ENCODE assay signal across 1 cellular context in genomic region chr16:58629681-58630640, GRCh38.
TF ChIP-seq lines count a peak whose summit lies in the region.

Gene CNOT1, minus strand, starts transcription at chr16:58629826. Its CDS starts 30,489 bp downstream, at chr16:58599337.

TF ChIP-seq in H1, 55 proteins besides CTCF, POLR2A, EP300 and RAD21 (continued from another document):
- TF ChIP-seq, protein P1, sequence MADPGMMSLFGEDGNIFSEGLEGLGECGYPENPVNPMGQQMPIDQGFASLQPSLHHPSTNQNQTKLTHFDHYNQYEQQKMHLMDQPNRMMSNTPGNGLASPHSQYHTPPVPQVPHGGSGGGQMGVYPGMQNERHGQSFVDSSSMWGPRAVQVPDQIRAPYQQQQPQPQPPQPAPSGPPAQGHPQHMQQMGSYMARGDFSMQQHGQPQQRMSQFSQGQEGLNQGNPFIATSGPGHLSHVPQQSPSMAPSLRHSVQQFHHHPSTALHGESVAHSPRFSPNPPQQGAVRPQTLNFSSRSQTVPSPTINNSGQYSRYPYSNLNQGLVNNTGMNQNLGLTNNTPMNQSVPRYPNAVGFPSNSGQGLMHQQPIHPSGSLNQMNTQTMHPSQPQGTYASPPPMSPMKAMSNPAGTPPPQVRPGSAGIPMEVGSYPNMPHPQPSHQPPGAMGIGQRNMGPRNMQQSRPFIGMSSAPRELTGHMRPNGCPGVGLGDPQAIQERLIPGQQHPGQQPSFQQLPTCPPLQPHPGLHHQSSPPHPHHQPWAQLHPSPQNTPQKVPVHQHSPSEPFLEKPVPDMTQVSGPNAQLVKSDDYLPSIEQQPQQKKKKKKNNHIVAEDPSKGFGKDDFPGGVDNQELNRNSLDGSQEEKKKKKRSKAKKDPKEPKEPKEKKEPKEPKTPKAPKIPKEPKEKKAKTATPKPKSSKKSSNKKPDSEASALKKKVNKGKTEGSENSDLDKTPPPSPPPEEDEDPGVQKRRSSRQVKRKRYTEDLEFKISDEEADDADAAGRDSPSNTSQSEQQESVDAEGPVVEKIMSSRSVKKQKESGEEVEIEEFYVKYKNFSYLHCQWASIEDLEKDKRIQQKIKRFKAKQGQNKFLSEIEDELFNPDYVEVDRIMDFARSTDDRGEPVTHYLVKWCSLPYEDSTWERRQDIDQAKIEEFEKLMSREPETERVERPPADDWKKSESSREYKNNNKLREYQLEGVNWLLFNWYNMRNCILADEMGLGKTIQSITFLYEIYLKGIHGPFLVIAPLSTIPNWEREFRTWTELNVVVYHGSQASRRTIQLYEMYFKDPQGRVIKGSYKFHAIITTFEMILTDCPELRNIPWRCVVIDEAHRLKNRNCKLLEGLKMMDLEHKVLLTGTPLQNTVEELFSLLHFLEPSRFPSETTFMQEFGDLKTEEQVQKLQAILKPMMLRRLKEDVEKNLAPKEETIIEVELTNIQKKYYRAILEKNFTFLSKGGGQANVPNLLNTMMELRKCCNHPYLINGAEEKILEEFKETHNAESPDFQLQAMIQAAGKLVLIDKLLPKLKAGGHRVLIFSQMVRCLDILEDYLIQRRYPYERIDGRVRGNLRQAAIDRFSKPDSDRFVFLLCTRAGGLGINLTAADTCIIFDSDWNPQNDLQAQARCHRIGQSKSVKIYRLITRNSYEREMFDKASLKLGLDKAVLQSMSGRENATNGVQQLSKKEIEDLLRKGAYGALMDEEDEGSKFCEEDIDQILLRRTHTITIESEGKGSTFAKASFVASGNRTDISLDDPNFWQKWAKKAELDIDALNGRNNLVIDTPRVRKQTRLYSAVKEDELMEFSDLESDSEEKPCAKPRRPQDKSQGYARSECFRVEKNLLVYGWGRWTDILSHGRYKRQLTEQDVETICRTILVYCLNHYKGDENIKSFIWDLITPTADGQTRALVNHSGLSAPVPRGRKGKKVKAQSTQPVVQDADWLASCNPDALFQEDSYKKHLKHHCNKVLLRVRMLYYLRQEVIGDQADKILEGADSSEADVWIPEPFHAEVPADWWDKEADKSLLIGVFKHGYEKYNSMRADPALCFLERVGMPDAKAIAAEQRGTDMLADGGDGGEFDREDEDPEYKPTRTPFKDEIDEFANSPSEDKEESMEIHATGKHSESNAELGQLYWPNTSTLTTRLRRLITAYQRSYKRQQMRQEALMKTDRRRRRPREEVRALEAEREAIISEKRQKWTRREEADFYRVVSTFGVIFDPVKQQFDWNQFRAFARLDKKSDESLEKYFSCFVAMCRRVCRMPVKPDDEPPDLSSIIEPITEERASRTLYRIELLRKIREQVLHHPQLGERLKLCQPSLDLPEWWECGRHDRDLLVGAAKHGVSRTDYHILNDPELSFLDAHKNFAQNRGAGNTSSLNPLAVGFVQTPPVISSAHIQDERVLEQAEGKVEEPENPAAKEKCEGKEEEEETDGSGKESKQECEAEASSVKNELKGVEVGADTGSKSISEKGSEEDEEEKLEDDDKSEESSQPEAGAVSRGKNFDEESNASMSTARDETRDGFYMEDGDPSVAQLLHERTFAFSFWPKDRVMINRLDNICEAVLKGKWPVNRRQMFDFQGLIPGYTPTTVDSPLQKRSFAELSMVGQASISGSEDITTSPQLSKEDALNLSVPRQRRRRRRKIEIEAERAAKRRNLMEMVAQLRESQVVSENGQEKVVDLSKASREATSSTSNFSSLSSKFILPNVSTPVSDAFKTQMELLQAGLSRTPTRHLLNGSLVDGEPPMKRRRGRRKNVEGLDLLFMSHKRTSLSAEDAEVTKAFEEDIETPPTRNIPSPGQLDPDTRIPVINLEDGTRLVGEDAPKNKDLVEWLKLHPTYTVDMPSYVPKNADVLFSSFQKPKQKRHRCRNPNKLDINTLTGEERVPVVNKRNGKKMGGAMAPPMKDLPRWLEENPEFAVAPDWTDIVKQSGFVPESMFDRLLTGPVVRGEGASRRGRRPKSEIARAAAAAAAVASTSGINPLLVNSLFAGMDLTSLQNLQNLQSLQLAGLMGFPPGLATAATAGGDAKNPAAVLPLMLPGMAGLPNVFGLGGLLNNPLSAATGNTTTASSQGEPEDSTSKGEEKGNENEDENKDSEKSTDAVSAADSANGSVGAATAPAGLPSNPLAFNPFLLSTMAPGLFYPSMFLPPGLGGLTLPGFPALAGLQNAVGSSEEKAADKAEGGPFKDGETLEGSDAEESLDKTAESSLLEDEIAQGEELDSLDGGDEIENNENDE (IDR thresholded peaks at IDR 0.05; ENCODE audit: insufficient replicate concordance, low read length): no peak
- TF ChIP-seq YY1 (IDR thresholded peaks at IDR 0.05; ENCODE audit: low read depth, low read length): peak; percentile 96
- no peak for TF ChIP-seq POU5F1 (IDR thresholded peaks at IDR 0.05; ENCODE audit: low read depth, low read length)
- TF ChIP-seq GABPA (IDR thresholded peaks at IDR 0.05; ENCODE audit: borderline replicate concordance, insufficient read depth, low read length): no peak
- TF ChIP-seq SAP30 (IDR thresholded peaks at IDR 0.05; ENCODE audit: insufficient read depth, insufficient replicate concordance, low read length): peak; percentile 54
- TF ChIP-seq TEAD4 (IDR thresholded peaks at IDR 0.05; ENCODE audit: low read depth, low read length): no peak
- TF ChIP-seq KDM1A (IDR thresholded peaks at IDR 0.05; ENCODE audit: borderline replicate concordance, low read length): no peak
- TF ChIP-seq SUZ12 (IDR thresholded peaks at IDR 0.05; ENCODE audit: low read length): no peak
- peak; percentile 72 for TF ChIP-seq TAF7 (optimal IDR thresholded peaks at IDR 0.05; ENCODE audit: borderline replicate concordance, low read depth, low read length)
- TF ChIP-seq SP4 (IDR thresholded peaks at IDR 0.05; ENCODE audit: low read length): no peak
- TF ChIP-seq CREB1 (IDR thresholded peaks at IDR 0.05): peak; percentile 98
- TF ChIP-seq ZNF274 (IDR thresholded peaks at IDR 0.05; ENCODE audit: borderline replicate concordance, extremely low read depth, low read length): no peak
- TF ChIP-seq SIRT6 (IDR thresholded peaks at IDR 0.05; ENCODE audit: low read length): no peak
- TF ChIP-seq BACH1 (IDR thresholded peaks at IDR 0.05; ENCODE audit: low read length): no peak
- TF ChIP-seq, protein P2, sequence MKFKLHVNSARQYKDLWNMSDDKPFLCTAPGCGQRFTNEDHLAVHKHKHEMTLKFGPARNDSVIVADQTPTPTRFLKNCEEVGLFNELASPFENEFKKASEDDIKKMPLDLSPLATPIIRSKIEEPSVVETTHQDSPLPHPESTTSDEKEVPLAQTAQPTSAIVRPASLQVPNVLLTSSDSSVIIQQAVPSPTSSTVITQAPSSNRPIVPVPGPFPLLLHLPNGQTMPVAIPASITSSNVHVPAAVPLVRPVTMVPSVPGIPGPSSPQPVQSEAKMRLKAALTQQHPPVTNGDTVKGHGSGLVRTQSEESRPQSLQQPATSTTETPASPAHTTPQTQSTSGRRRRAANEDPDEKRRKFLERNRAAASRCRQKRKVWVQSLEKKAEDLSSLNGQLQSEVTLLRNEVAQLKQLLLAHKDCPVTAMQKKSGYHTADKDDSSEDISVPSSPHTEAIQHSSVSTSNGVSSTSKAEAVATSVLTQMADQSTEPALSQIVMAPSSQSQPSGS (IDR thresholded peaks at IDR 0.05; ENCODE audit: low read length): peak; percentile 67
- peak; percentile 70 for TF ChIP-seq KDM4A (IDR thresholded peaks at IDR 0.05; ENCODE audit: low read depth, low read length, severe bottlenecking)
- TF ChIP-seq EZH2 (IDR thresholded peaks at IDR 0.05; ENCODE audit: low read depth, low read length, severe bottlenecking): no peak
- TF ChIP-seq CHD2 (IDR thresholded peaks at IDR 0.05; ENCODE audit: low read length): peak; percentile 95
- TF ChIP-seq SIX5 (IDR thresholded peaks at IDR 0.05; ENCODE audit: low read depth, low read length): peak; percentile 97
- TF ChIP-seq NANOG (IDR thresholded peaks at IDR 0.05; ENCODE audit: insufficient read depth, low read depth, low read length, poor library complexity, severe bottlenecking): no peak
- TF ChIP-seq CTBP2 (IDR thresholded peaks at IDR 0.05; ENCODE audit: borderline replicate concordance, insufficient read depth, insufficient read length, low read length): no peak
- TF ChIP-seq JUND (IDR thresholded peaks at IDR 0.05; ENCODE audit: low read length): no peak
- TF ChIP-seq MAFK (IDR thresholded peaks at IDR 0.05; ENCODE audit: low read depth, low read length): 0 out of 2 replicates have a peak, but pooled peaks have one; percentile 16
- no peak for TF ChIP-seq BRCA1 (IDR thresholded peaks at IDR 0.05; ENCODE audit: low read depth, low read length)
- peak; percentile 66 for TF ChIP-seq ASH2L (IDR thresholded peaks at IDR 0.05; ENCODE audit: low read length)
- peak; percentile 77 for TF ChIP-seq NRF1 (IDR thresholded peaks at IDR 0.05; ENCODE audit: low read depth, low read length)
- TF ChIP-seq HDAC6 (IDR thresholded peaks at IDR 0.05; ENCODE audit: low read depth, low read length): no peak
- TF ChIP-seq, protein P3, sequence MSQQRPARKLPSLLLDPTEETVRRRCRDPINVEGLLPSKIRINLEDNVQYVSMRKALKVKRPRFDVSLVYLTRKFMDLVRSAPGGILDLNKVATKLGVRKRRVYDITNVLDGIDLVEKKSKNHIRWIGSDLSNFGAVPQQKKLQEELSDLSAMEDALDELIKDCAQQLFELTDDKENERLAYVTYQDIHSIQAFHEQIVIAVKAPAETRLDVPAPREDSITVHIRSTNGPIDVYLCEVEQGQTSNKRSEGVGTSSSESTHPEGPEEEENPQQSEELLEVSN (IDR thresholded peaks at IDR 0.05): peak; percentile 96
- TF ChIP-seq FOSL1 (IDR thresholded peaks at IDR 0.05; ENCODE audit: insufficient read depth, low read depth, low read length): no peak
- no peak for TF ChIP-seq KDM5A (IDR thresholded peaks at IDR 0.05; ENCODE audit: low read length)
- TF ChIP-seq TBP (IDR thresholded peaks at IDR 0.05; ENCODE audit: low read depth, low read length): peak; percentile 86
- TF ChIP-seq CBX8 (IDR thresholded peaks at IDR 0.05; ENCODE audit: borderline replicate concordance, low read depth, low read length): no peak
- TF ChIP-seq CEBPB (IDR thresholded peaks at IDR 0.05; ENCODE audit: low read depth, low read length): peak; percentile 76
- peak; percentile 78 for TF ChIP-seq RFX5 (IDR thresholded peaks at IDR 0.05; ENCODE audit: borderline replicate concordance, low read depth, low read length)
- peak in 1 of 2 experiments; percentile 74; a peak in 2 of 4 replicates for TF ChIP-seq SIN3A (conservative IDR thresholded peaks at IDR 0.05 in 1 of 2, IDR thresholded peaks at IDR 0.05 in 1 of 2; ENCODE audit: low read depth in 1 of 2, low read length in 2 of 2)
- no peak for TF ChIP-seq RBBP5 (IDR thresholded peaks at IDR 0.05; ENCODE audit: borderline replicate concordance, low read depth, low read length)
- peak; percentile 87 for TF ChIP-seq PHF8 (conservative IDR thresholded peaks at IDR 0.05; ENCODE audit: low read depth, low read length)
- 0 out of 2 replicates have a peak, but pooled peaks have one; percentile 54 for TF ChIP-seq GTF2F1 (IDR thresholded peaks at IDR 0.05; ENCODE audit: borderline replicate concordance, low read depth, low read length)
- peak; percentile 100 for TF ChIP-seq SP1 (IDR thresholded peaks at IDR 0.05; ENCODE audit: low read depth, low read length)
